ENCODE assay signal across 27 cellular contexts in genomic region chr6:52061481-52061880, GRCh38. TPM values are rescaled to one million over a fixed set of nuclear protein-coding genes. Genes with fewer than 3 reads are reported as not detected.
A peak's percentile ranks its signal among the peaks of the same experiment; 100 is the strongest.
DNase-seq lines count a peak whose midpoint lies in the region; ATAC-seq, FAIRE-seq and TF ChIP-seq lines count a peak whose summit lies in the region.
"Had no signal": no experiment of that assay in that cellular context is flagged by ENCODE, and none has a peak within 500 bp of the region (broad histone marks: within the 10 kb centered on the region; RNA-seq: fewer than 3 reads in every experiment).

No MANE protein-coding gene starts in this region.

- H3K27ac ChIP-seq in HepG2 (ENCODE audit: extremely low read length, insufficient read depth, low read length) = no peak overlapping the region
- no peak overlapping the region for H3K27ac ChIP-seq in right lobe of liver
- no peak overlapping the region; the same call in 1 of the 2 replicates for H3K27ac ChIP-seq in DND-41 (ENCODE audit: low read length)
- H3K27ac ChIP-seq in K562 (ENCODE audit: extremely low read depth, low read depth, low read length) = no peak overlapping the region
- H3K27ac ChIP-seq: 22Rv1, A549, C4-2B had no signal

- BruUV-seq in HepG2 (replicated peaks; lab: Mats Ljungman, UMichigan) = no TSS peak
- no TSS peak for BruUV-seq in K562 (replicated peaks; lab: Mats Ljungman, UMichigan)

- no peak for ATAC-seq in HepG2
- ATAC-seq in right lobe of liver = no peak
- no peak for ATAC-seq in DND-41 (ENCODE audit: insufficient read depth, low read depth)
- no peak for ATAC-seq in K562
- ATAC-seq in left colon = no peak
- ATAC-seq: A549; CD8-positive, alpha-beta T cell; GM12878 had no signal

- DNase-seq in HepG2 (ENCODE audit: low spot score) (no peak), right lobe of liver (no peak), DND-41 (no peak), K562 (ENCODE audit: extremely low read depth in 1 of 4, low spot score in 3 of 4) (no peak), left colon (no peak), cortex of kidney (lab: John Stamatoyannopoulos, UW) (no peak), GM19239 (ENCODE audit: insufficient read length, low spot score) (no peak)
- DNase-seq: ACHN; BE2C; Caco-2; Calu3; CD4-positive, alpha-beta T cell; CD8-positive, alpha-beta T cell; DMS79 treated with DMSO at 0.1 percent for 48 hours; EL; GDM1 had no signal

- H3K9me1 ChIP-seq in K562 (ENCODE audit: control insufficient read depth, insufficient read depth, low read length) = no peaks in the 10 kb centered on the region

- TF ChIP-seq EP300 in HepG2 (IDR thresholded peaks at IDR 0.05; ENCODE audit: low read depth in 2 of 2, low read length in 2 of 2) (no peak), HepG2 (CRISPR knock-in tag; IDR thresholded peaks at IDR 0.05; ENCODE audit: borderline replicate concordance) (no peak), K562 (IDR thresholded peaks at IDR 0.05; ENCODE audit: low read length) (no peak)

- no peak for TF ChIP-seq CTCF in HepG2 (CRISPR knock-in tag; IDR thresholded peaks at IDR 0.05)
- TF ChIP-seq CTCF in right lobe of liver (IDR thresholded peaks at IDR 0.05) = no peak
- TF ChIP-seq CTCF in DND-41 (IDR thresholded peaks at IDR 0.05; ENCODE audit: borderline replicate concordance, extremely low read depth, low read length, poor library complexity, severe bottlenecking) = no peak
- TF ChIP-seq CTCF in K562 (IDR thresholded peaks at IDR 0.05 in 2 of 3, conservative IDR thresholded peaks at IDR 0.05 in 1 of 3; ENCODE audit: insufficient read depth in 2 of 3, low read depth in 1 of 3, low read length in 3 of 3) = no peak

- H3K27me3 ChIP-seq in HepG2 (ENCODE audit: control insufficient read depth in 1 of 2, insufficient read depth in 2 of 2, low read length in 2 of 2) = no peaks in the 10 kb centered on the region
- no peaks in the 10 kb centered on the region for H3K27me3 ChIP-seq in right lobe of liver
- H3K27me3 ChIP-seq in DND-41 (ENCODE audit: insufficient read depth, low read length, poor library complexity) = no peaks in the 10 kb centered on the region
- H3K27me3 ChIP-seq in K562 (ENCODE audit: control insufficient read depth in 2 of 2, insufficient read depth in 2 of 2, low read length in 2 of 2) = no peaks in the 10 kb centered on the region
- H3K27me3 ChIP-seq: BLaER1 treated with 17β-estradiol and CSF1 and Interleukin-3, amounts not matched to agents 10 nM and 100 nM had no signal

- FAIRE-seq in HepG2 (lab: Jason Lieb, UNC) = no peak
- FAIRE-seq in K562 (lab: Jason Lieb, UNC) = no peak
- no peak for FAIRE-seq in GM19239 (lab: Jason Lieb, UNC)
- FAIRE-seq: A549, D721Med, GM12878, GM12892, GM18507 had no signal

- TF ChIP-seq RAD21 in HepG2 (CRISPR knock-in tag; IDR thresholded peaks at IDR 0.05) (no peak), K562 (CRISPR knock-in tag; conservative IDR thresholded peaks at IDR 0.05 in 1 of 2, IDR thresholded peaks at IDR 0.05 in 1 of 2) (no peak)

- H3K4me1 ChIP-seq in HepG2 (ENCODE audit: insufficient read depth, low read length) (no peaks in the 10 kb centered on the region), right lobe of liver (peaks cover 0 to 4% (median 0%) of the 10 kb centered on the region in 4 donors), DND-41 (ENCODE audit: insufficient read depth, low read length) (peaks cover 47% of the 10 kb centered on the region), K562 (replicated peaks in 1 of 2; ENCODE audit: control insufficient read depth in 2 of 2, insufficient read depth in 2 of 2, low read length in 2 of 2) (no peaks in the 10 kb centered on the region)
- H3K4me1 ChIP-seq: A549, BE2C had no signal

- POLR2A ChIA-PET in HepG2 (lab: Yijun Ruan, JAX) (no interaction called here), K562 (lab: Yijun Ruan, JAX) (interaction anchor here (1.9 kb wide), 1 partner anchor 12 kb away, joined by 6 read pairs; no protein-coding TSS in a partner anchor)

- H3K9ac ChIP-seq in HepG2 (ENCODE audit: insufficient read depth, low read depth, low read length) (no peak overlapping the region), DND-41 (ENCODE audit: low read depth, low read length) (no peak overlapping the region), K562 (ENCODE audit: insufficient read depth in 1 of 2, low read depth in 2 of 2, low read length in 2 of 2) (no peak overlapping the region)
- H3K9ac ChIP-seq: BLaER1 treated with 17β-estradiol and CSF1 and Interleukin-3, amounts not matched to agents 10 nM and 100 nM had no signal

- H3K4me2 ChIP-seq in HepG2 (ENCODE audit: low read depth, low read length) (no peak overlapping the region), DND-41 (ENCODE audit: insufficient read depth, low read length) (no peak overlapping the region), K562 (ENCODE audit: insufficient read depth, low read length) (no peak overlapping the region)
- H3K4me2 ChIP-seq: A549 had no signal

- H2AFZ ChIP-seq in HepG2 (ENCODE audit: low read length) (no peak overlapping the region), DND-41 (ENCODE audit: low read depth, low read length) (peak overlapping the region; percentile 17; the same call in 1 of the 2 replicates), K562 (ENCODE audit: low read depth, low read length) (no peak overlapping the region)

- 10% methylated on average over 3 of the region's 3 CpGs for WGBS in HepG2 (ENCODE audit: low lambda C conversion rate)
- WGBS in right lobe of liver (ENCODE audit: insufficient coverage, low coverage, low lambda C conversion rate, missing lambda C conversion rate) = 91% methylated on average over 3 of the region's 3 CpGs
- WGBS in K562 (ENCODE audit: insufficient coverage, low coverage, missing lambda C conversion rate) = 0% methylated on average over 3 of the region's 3 CpGs

- no peaks in the 10 kb centered on the region for H3K79me2 ChIP-seq in HepG2 (ENCODE audit: insufficient read depth, low read length)
- H3K79me2 ChIP-seq in DND-41 (ENCODE audit: insufficient read depth, low read length) = no peaks in the 10 kb centered on the region
- no peaks in the 10 kb centered on the region for H3K79me2 ChIP-seq in K562 (ENCODE audit: control insufficient read depth, insufficient read depth, low read length)

- CTCF ChIA-PET in HepG2 (lab: Yijun Ruan, JAX; ENCODE audit: low intra/inter-chr PET ratio, low total read pairs) = no interaction called here
- CTCF ChIA-PET in K562 (lab: Yijun Ruan, JAX; ENCODE audit: low intra/inter-chr PET ratio) = no interaction called here

- intact Hi-C loops in HepG2 (cut with micrococcal nuclease; ENCODE audit: unreplicated experiment) (no loop called here), right lobe of liver (cut with DNase I) (no loop called here), K562 (cut with micrococcal nuclease) (no loop called here), left colon (cut with DNase I, micrococcal nuclease) (no loop called here)

- H3K9me3 ChIP-seq in HepG2 (ENCODE audit: low read length) (0 out of 2 replicates have a peak, but pooled peaks cover 5% of the 10 kb centered on the region), right lobe of liver (no peaks in the 10 kb centered on the region), DND-41 (ENCODE audit: insufficient read depth, low read length, severe bottlenecking) (no peaks in the 10 kb centered on the region), K562 (replicated peaks; ENCODE audit: control insufficient read depth, insufficient read depth, low read depth, low read length) (no peaks in the 10 kb centered on the region)
- H3K9me3 ChIP-seq: A549, BE2C, Caco-2 had no signal

- no peaks in the 10 kb centered on the region for H4K20me1 ChIP-seq in HepG2 (ENCODE audit: insufficient read depth, low read length)
- no peaks in the 10 kb centered on the region for H4K20me1 ChIP-seq in DND-41 (ENCODE audit: insufficient read depth, low read length)
- H4K20me1 ChIP-seq in K562 (replicated peaks; ENCODE audit: control insufficient read depth, insufficient read depth, low read length) = no peaks in the 10 kb centered on the region
- H4K20me1 ChIP-seq: BLaER1 treated with 17β-estradiol and CSF1 and Interleukin-3, amounts not matched to agents 10 nM and 100 nM had no signal

- no peak for TF ChIP-seq POLR2A in HepG2 (IDR thresholded peaks at IDR 0.05; ENCODE audit: insufficient read depth in 1 of 2, low read depth in 2 of 2, low read length in 2 of 2)
- no peak for TF ChIP-seq POLR2A in right lobe of liver (IDR thresholded peaks at IDR 0.05)
- TF ChIP-seq POLR2A in K562 (conservative IDR thresholded peaks at IDR 0.05) = no peak

- H3K36me3 ChIP-seq in HepG2 (replicated peaks in 1 of 2; ENCODE audit: control insufficient read depth in 1 of 2, insufficient read depth in 2 of 2, low read length in 2 of 2) = no peaks in the 10 kb centered on the region
- H3K36me3 ChIP-seq in right lobe of liver = no peaks in the 10 kb centered on the region
- no peaks in the 10 kb centered on the region for H3K36me3 ChIP-seq in DND-41 (ENCODE audit: insufficient read depth, low read length)
- no peaks in the 10 kb centered on the region for H3K36me3 ChIP-seq in K562 (ENCODE audit: control insufficient read depth, insufficient read depth, low read length)
- H3K36me3 ChIP-seq: BE2C; BLaER1 treated with 17β-estradiol and CSF1 and Interleukin-3, amounts not matched to agents 10 nM and 100 nM had no signal

- in situ Hi-C loops in HepG2 (cut with HindIII; ENCODE audit: extremely low pct_ligation_motif_present, low pct_unique_long_range_greater_than_20kb) (no loop called here), K562 (cut with MboI) (no loop called here)

- H3K4me3 ChIP-seq in HepG2 (replicated peaks in 1 of 3; ENCODE audit: insufficient read depth in 1 of 3, low read depth in 2 of 3, low read length in 3 of 3) (no peak overlapping the region), right lobe of liver (no peak overlapping the region), DND-41 (ENCODE audit: low read depth in 1 of 2, low read length in 2 of 2) (no peak overlapping the region), K562 (no peak overlapping the region)
- H3K4me3 ChIP-seq: A549; BLaER1 treated with 17β-estradiol and CSF1 and Interleukin-3, amounts not matched to agents 10 nM and 100 nM; GM12878 had no signal

RNA-seq across cellular contexts. Expression of gene PKHD1, which starts 25.9 kb away (rescaled TPM):
- total RNA-seq in HepG2 (2016; rRNA removed; fragmentation: Illumina TruSeq; extraction: Trizol) = 0.10 and 0.13 TPM in 2 replicates
- total RNA-seq in HepG2 (2016; cell fraction: cytosol; rRNA removed; fragmentation: Illumina TruSeq; extraction: Trizol; ENCODE audit: low read depth) = under 0.01 and 0.10 TPM in 2 replicates
- total RNA-seq in HepG2 (2016; cell fraction: insoluble cytoplasmic fraction; rRNA removed; fragmentation: Illumina TruSeq; extraction: Trizol) = 0.03 and 0.15 TPM in 2 replicates
- 0.07 and 0.09 TPM in 2 replicates for total RNA-seq in HepG2 (2016; cell fraction: membrane; rRNA removed; fragmentation: Illumina TruSeq; extraction: Trizol)
- total RNA-seq in HepG2 (2016; cell fraction: nucleus; rRNA removed; fragmentation: Illumina TruSeq; extraction: Trizol) = 0.31 and 0.43 TPM in 2 replicates
- 0.01 TPM in 2 replicates for polyA plus RNA-seq in HepG2 (2011; rRNA removed)
- under 0.01 and 0.01 TPM in 2 replicates for polyA plus RNA-seq in HepG2 (2011; cell fraction: cytosol; rRNA removed)
- 0.03 TPM in 2 replicates for polyA plus RNA-seq in HepG2 (2011; cell fraction: nucleus; rRNA removed)
- polyA plus RNA-seq in HepG2 (2012) = 0.01 and 0.04 TPM in 2 replicates
- not detected in 2 replicates for polyA plus RNA-seq in HepG2 (2016; cell fraction: cytosol; fragmentation: Illumina TruSeq; extraction: Trizol; ENCODE audit: low read depth)
- polyA plus RNA-seq in HepG2 (2016; cell fraction: insoluble cytoplasmic fraction; fragmentation: Illumina TruSeq; extraction: Trizol; ENCODE audit: low read depth) = 0.03 TPM in 1 of 2 replicates, not detected in the other
- polyA plus RNA-seq in HepG2 (2016; cell fraction: membrane; fragmentation: Illumina TruSeq; extraction: Trizol; ENCODE audit: low read depth) = not detected in 2 replicates
- polyA plus RNA-seq in HepG2 (2016; cell fraction: nucleus; fragmentation: Illumina TruSeq; extraction: Trizol; ENCODE audit: insufficient read depth, low read depth) = 0.07 and 0.16 TPM in 2 replicates
- 0.02 TPM in 1 of 2 replicates, not detected in the other for polyA minus RNA-seq in HepG2 (2011; rRNA and poly(A)+ RNA removed; ENCODE audit: low replicate concordance)
- not detected in 2 replicates for polyA minus RNA-seq in HepG2 (2011; cell fraction: cytosol; rRNA and poly(A)+ RNA removed)
- polyA minus RNA-seq in HepG2 (2011; cell fraction: nucleus; rRNA and poly(A)+ RNA removed) = 0.12 and 0.13 TPM in 2 replicates
- total RNA-seq in right lobe of liver = 1 to 10 TPM; 1.2 to 3.0 (median 2.3) TPM
- 0.05 and 0.07 TPM in 2 replicates for total RNA-seq in K562 (2011; cell fraction: chromatin; rRNA removed; ENCODE audit: low replicate concordance)
- under 0.01 TPM in 2 replicates for total RNA-seq in K562 (2011; cell fraction: nucleolus; rRNA removed)
- total RNA-seq in K562 (2011; cell fraction: nucleoplasm; rRNA removed) = under 0.01 TPM in 1 of 2 replicates, not detected in the other
- not detected in 2 replicates for total RNA-seq in K562 (2014; rRNA removed)
- total RNA-seq in K562 (2014; rRNA removed; fragmentation: Illumina TruSeq; extraction: Trizol) = under 0.01 TPM in 1 of 2 replicates, not detected in the other
- 0.04 TPM in 1 of 2 replicates, not detected in the other for total RNA-seq in K562 (2015; rRNA removed; fragmentation: Illumina TruSeq; extraction: Trizol)
- 0.02 TPM in 1 of 2 replicates, not detected in the other for total RNA-seq in K562 (2021)
- polyA plus RNA-seq in K562 (2011; rRNA removed) = under 0.01 and 0.01 TPM in 2 replicates
- not detected in 2 replicates for polyA plus RNA-seq in K562 (2011; cell fraction: cytosol; rRNA removed)
- polyA plus RNA-seq in K562 (2011; cell fraction: nucleus; rRNA removed) = 0.01 and 0.06 TPM in 2 replicates
- polyA plus RNA-seq in K562 (2012) = 0.01 and 0.04 TPM in 2 replicates
- 0.01 TPM in 1 of 2 replicates, not detected in the other for polyA plus RNA-seq in K562 (2014; fragmentation: Illumina TruSeq; extraction: Trizol)
- polyA plus RNA-seq in K562 (2014; fragmentation: Nextera tagmentation; extraction: Ambion mirVana) = not detected
- polyA plus RNA-seq in K562 (2014; rRNA removed) = 0.01 TPM in 1 of 2 replicates, not detected in the other
- polyA minus RNA-seq in K562 (2011; rRNA and poly(A)+ RNA removed) = 0.04 TPM in 1 of 2 replicates, not detected in the other
- not detected in 2 replicates for polyA minus RNA-seq in K562 (2011; cell fraction: cytosol; rRNA and poly(A)+ RNA removed)
- polyA minus RNA-seq in K562 (2011; cell fraction: nucleus; rRNA and poly(A)+ RNA removed) = under 0.01 TPM in 1 of 2 replicates, not detected in the other
- under 1 TPM; 0.12 to 0.20 TPM for total RNA-seq in left colon
- total RNA-seq: A172; CD8-positive, alpha-beta T cell; G401 had no signal
- polyA plus RNA-seq: A549, AG04450 had no signal
